In genomic region chr5:612498-613424, GRCh38 we compare ENCODE assay signal across 8 cellular contexts. TPM values are rescaled to one million over a fixed set of nuclear protein-coding genes. Genes with fewer than 3 reads are reported as not detected.
A peak's percentile ranks its signal among the peaks of the same experiment; 100 is the strongest.
DNase-seq lines count a peak whose midpoint lies in the region; ATAC-seq, FAIRE-seq and TF ChIP-seq lines count a peak whose summit lies in the region.

No MANE protein-coding gene starts in this region.

- no peaks in the 10 kb centered on the region for H3K27me3 ChIP-seq in bronchial epithelial cell (ENCODE audit: control insufficient read depth, insufficient read depth, low read length)
- no peaks in the 10 kb centered on the region for H3K27me3 ChIP-seq in testis

- peak overlapping the region; percentile 93 for H3K4me3 Mint-ChIP-seq in activated naive CD4-positive, alpha-beta T cell treated with anti-CD3 and anti-CD28 coated beads for 36 hours

- peaks cover 46% of the 10 kb centered on the region for H3K4me1 Mint-ChIP-seq in activated naive CD4-positive, alpha-beta T cell treated with anti-CD3 and anti-CD28 coated beads for 36 hours (ENCODE audit: low read depth)

- intact Hi-C loops in activated naive CD4-positive, alpha-beta T cell treated with anti-CD3 and anti-CD28 coated beads for 36 hours (cut with micrococcal nuclease), result loop anchor here (1.0 to 5.0 kb wide), 3 partner anchors 139 to 340 kb away; partner anchors contain the start of genes PDCD6 and ZDHHC11B
- intact Hi-C loops in testis (cut with DNase I; ENCODE audit: low total_unique reads), result no loop called here

- H3K4me3 ChIP-seq in bronchial epithelial cell (ENCODE audit: low read depth, low read length), result peak overlapping the region; percentile 70
- H3K4me3 ChIP-seq in testis, result peak overlapping the region; percentile 76 to 82

- H3K9me3 ChIP-seq in testis, result no peaks in the 10 kb centered on the region

- TF ChIP-seq POLR2A in testis (IDR thresholded peaks at IDR 0.05), result no peak

- peaks cover 14% of the 10 kb centered on the region for H3K4me1 ChIP-seq in testis

- no peak for TF ChIP-seq CTCF in bronchial epithelial cell (IDR thresholded peaks at IDR 0.05; ENCODE audit: insufficient read depth, low read length, severe bottlenecking)
- TF ChIP-seq CTCF in testis (IDR thresholded peaks at IDR 0.05), result no peak

- peaks cover 1% of the 10 kb centered on the region for H3K36me3 ChIP-seq in bronchial epithelial cell (ENCODE audit: control insufficient read depth, insufficient read depth, low read length)
- H3K36me3 ChIP-seq in testis (ENCODE audit: low read depth, missing control alignments), result no peaks in the 10 kb centered on the region

- H3K27ac Mint-ChIP-seq in activated naive CD4-positive, alpha-beta T cell treated with anti-CD3 and anti-CD28 coated beads for 36 hours, result peak overlapping the region; percentile 74

- peak overlapping the region in 1 of 2 donors; percentile 53 for H3K27ac ChIP-seq in testis

- peak; percentile 38 for ATAC-seq in HG02759 (IDR thresholded peaks at IDR 0.05; ENCODE audit: unreplicated experiment)

- WGBS in testis, 2 donors, result 12 to 19% methylated on average over 21 to 44 of the region's 49 CpGs

- CTCF ChIA-PET in activated naive CD4-positive, alpha-beta T cell treated with anti-CD3 and anti-CD28 coated beads for 36 hours (lab: Charles Lee), result interaction anchor here (0.8 to 1.0 kb wide), 2 partner anchors 23 to 166 kb away, joined by 3 to 6 read pairs; no protein-coding TSS in a partner anchor

- peak; percentile 34 for DNase-seq in activated naive CD4-positive, alpha-beta T cell treated with anti-CD3 and anti-CD28 coated beads for 36 hours
- no peak for DNase-seq in activated naive CD4-positive, alpha-beta T cell treated with Interleukin-2 at 50 U/mL for 16 hours
- DNase-seq in NOMO-1 (lab: John Stamatoyannopoulos, UW; ENCODE audit: unreplicated experiment in 2 of 2) (peak; percentile 34 to 56), bronchial epithelial cell (ENCODE audit: low read depth) (peak; percentile 12), left kidney (ENCODE audit: low read depth, low spot score) (peak; percentile 36), testis (peak; percentile 35), putamen (ENCODE audit: low spot score) (no peak)

- H3K27me3 Mint-ChIP-seq in activated naive CD4-positive, alpha-beta T cell treated with anti-CD3 and anti-CD28 coated beads for 36 hours (ENCODE audit: low read depth), result peaks cover under 1% of the 10 kb centered on the region

- H3K36me3 Mint-ChIP-seq in activated naive CD4-positive, alpha-beta T cell treated with anti-CD3 and anti-CD28 coated beads for 36 hours (ENCODE audit: low read depth), result peaks cover 21% of the 10 kb centered on the region

- H3K9me3 Mint-ChIP-seq in activated naive CD4-positive, alpha-beta T cell treated with anti-CD3 and anti-CD28 coated beads for 36 hours, result peaks cover 8% of the 10 kb centered on the region

- FAIRE-seq in bronchial epithelial cell (lab: Jason Lieb, UNC), result no peak

RNA-seq across cellular contexts. Expression of gene CEP72, which starts 0.6 kb away (rescaled TPM):
- 10 to 100 TPM; 18.3 to 18.8 TPM for total RNA-seq in activated naive CD4-positive, alpha-beta T cell treated with anti-CD3 and anti-CD28 coated beads for 36 hours
- total RNA-seq in bronchial epithelial cell (4.2 and 6.8 TPM in 2 replicates), testis (10 to 100 TPM; 19.8 to 31.2 TPM)
- polyA plus RNA-seq in testis (ENCODE audit: insufficient read depth, low read depth, low replicate concordance), result 18.5 TPM

Comparison
In these comparisons a context has a peak if more than half of its experiments do, and no peak if none do; other contexts are left out.
1. DNase-seq: peak in activated naive CD4-positive, alpha-beta T cell treated with anti-CD3 and anti-CD28 coated beads for 36 hours (single experiment), NOMO-1 (2 of 2), bronchial epithelial cell (single experiment), left kidney (single experiment) and testis (single experiment); none in activated naive CD4-positive, alpha-beta T cell treated with Interleukin-2 at 50 U/mL for 16 hours (single experiment) and putamen (single experiment).